In the genomic region with DNA sequence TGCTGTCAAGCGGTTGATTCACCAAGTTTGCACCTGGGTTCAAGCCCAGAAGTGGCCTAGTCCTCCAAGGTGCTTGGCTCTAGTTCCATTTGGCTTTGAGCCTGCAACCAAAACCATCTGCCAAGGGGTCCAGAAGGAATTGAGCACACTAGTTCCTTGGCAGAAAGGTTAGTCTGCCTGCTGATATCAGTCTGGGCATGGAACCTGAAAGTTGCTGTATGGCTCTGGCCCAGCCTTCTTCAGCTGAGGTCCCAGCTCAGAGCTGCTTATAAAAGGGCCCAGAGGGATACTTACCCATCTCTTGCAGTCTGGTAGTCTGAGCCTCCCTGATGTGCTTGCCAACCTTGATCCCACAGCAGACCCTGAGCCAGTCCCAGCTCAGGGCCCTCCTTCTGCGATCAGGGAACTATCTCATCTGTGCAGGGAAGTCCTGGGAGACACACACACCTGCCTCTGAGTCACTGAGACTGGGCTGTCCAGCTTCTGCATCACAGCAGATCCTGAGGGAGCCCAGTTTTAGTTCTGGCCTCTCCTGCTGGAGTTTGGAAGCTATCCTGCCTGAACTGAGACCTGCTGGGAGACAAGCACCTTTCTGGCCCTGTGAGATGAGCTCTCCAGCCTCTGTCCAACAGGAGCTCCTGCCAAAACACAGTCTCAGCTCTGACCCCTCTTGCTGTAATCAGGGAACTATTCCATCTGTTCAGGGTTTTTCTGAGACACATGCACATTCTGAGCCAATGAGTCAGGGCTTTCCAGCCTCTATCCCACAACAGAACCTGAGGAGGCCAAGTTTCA, we compare ENCODE assay signal across 12 cellular contexts.
DNase-seq lines count a peak whose midpoint lies in the region; ATAC-seq, FAIRE-seq and TF ChIP-seq lines count a peak whose summit lies in the region.
"Had no signal": no experiment of that assay in that cellular context is flagged by ENCODE, and none has a peak within 500 bp of the region (broad histone marks: within the 10 kb centered on the region; RNA-seq: fewer than 3 reads in every experiment).

No MANE protein-coding gene starts in this region.

- RAD21 ChIA-PET in GM12878 (lab: Charles Lee; ENCODE audit: unreplicated experiment) = interaction anchor here (0.6 to 1.5 kb wide), 4 partner anchors 16 to 1554 kb away, joined by 3 to 8 read pairs (median 3); no protein-coding TSS in a partner anchor

- H3K27ac Mint-ChIP-seq in natural killer cell treated with Interleukin-12 subunit alpha and Interleukin-12 subunit beta and Interleukin-15 and Interleukin-18, amount 100 ng/mL, for 72 hours = no peak overlapping the region
- H3K27ac Mint-ChIP-seq in natural killer cell = no peak overlapping the region
- H3K27ac Mint-ChIP-seq: stimulated activated memory B cell treated with anti-CD40 and anti-IgM and Interleukin-4, amounts not matched to agents 10 μg/mL and 1 μg/mL and 100 μg/mL, for 72 hours had no signal

- H3K9ac ChIP-seq in GM12878 (ENCODE audit: control insufficient read depth, insufficient read depth, low read length) = no peak overlapping the region
- H3K9ac ChIP-seq: BLaER1 treated with 17β-estradiol and CSF1 and Interleukin-3, amounts not matched to agents 10 nM and 100 nM had no signal

- ATAC-seq in natural killer cell treated with Interleukin-12 subunit alpha and Interleukin-12 subunit beta and Interleukin-15 and Interleukin-18, amount 100 ng/mL, for 72 hours = peak; percentile 27 to 57
- ATAC-seq in natural killer cell (no peak), GM12878 (peak; percentile 36), left lobe of liver (peak; percentile 14)

- POLR2A ChIA-PET in GM12878 (lab: Charles Lee) = no interaction called here

- peaks cover 10 to 39% of the 10 kb centered on the region in 2 donors for H3K27me3 Mint-ChIP-seq in natural killer cell treated with Interleukin-12 subunit alpha and Interleukin-12 subunit beta and Interleukin-15 and Interleukin-18, amount 100 ng/mL, for 72 hours
- peaks cover 0 to 17% of the 10 kb centered on the region in 2 donors for H3K27me3 Mint-ChIP-seq in natural killer cell (ENCODE audit: low read depth in 2 of 2)

- TF ChIP-seq POLR2A in GM12878 (IDR thresholded peaks at IDR 0.05; ENCODE audit: low read depth, low read length) (no peak), GM12891 (IDR thresholded peaks at IDR 0.05; ENCODE audit: low read depth, low read length) (no peak)

- no peaks in the 10 kb centered on the region for H3K79me2 ChIP-seq in GM12878 (ENCODE audit: control insufficient read depth, insufficient read depth, low read length)

- no peak overlapping the region for H3K4me3 Mint-ChIP-seq in natural killer cell treated with Interleukin-12 subunit alpha and Interleukin-12 subunit beta and Interleukin-15 and Interleukin-18, amount 100 ng/mL, for 72 hours
- no peak overlapping the region for H3K4me3 Mint-ChIP-seq in natural killer cell
- H3K4me3 Mint-ChIP-seq: stimulated activated memory B cell treated with anti-CD40 and anti-IgM and Interleukin-4, amounts not matched to agents 10 μg/mL and 1 μg/mL and 100 μg/mL, for 72 hours had no signal

- no peak overlapping the region for H3K4me2 ChIP-seq in GM12878 (ENCODE audit: control insufficient read depth, insufficient read depth)
- H3K4me2 ChIP-seq: BLaER1 treated with 17β-estradiol and CSF1 and Interleukin-3, amounts not matched to agents 10 nM and 100 nM had no signal

- no peak for TF ChIP-seq CTCF in natural killer cell (IDR thresholded peaks at IDR 0.05)
- TF ChIP-seq CTCF in GM12878 (IDR thresholded peaks at IDR 0.05 in 2 of 3, conservative IDR thresholded peaks at IDR 0.05 in 1 of 3; ENCODE audit: control insufficient read depth in 2 of 3, extremely low read depth in 1 of 3, insufficient read depth in 1 of 3, low read depth in 3 of 3, low read length in 3 of 3) = no peak

- WGBS in GM12878 (ENCODE audit: insufficient coverage, insufficient replicate concordance, low lambda C conversion rate, missing lambda C conversion rate) = 40% methylated on average over 2 of the region's 2 CpGs

- no peaks in the 10 kb centered on the region for H3K9me3 Mint-ChIP-seq in natural killer cell treated with Interleukin-12 subunit alpha and Interleukin-12 subunit beta and Interleukin-15 and Interleukin-18, amount 100 ng/mL, for 72 hours
- H3K9me3 Mint-ChIP-seq in natural killer cell = no peaks in the 10 kb centered on the region

- H3K4me1 Mint-ChIP-seq in natural killer cell treated with Interleukin-12 subunit alpha and Interleukin-12 subunit beta and Interleukin-15 and Interleukin-18, amount 100 ng/mL, for 72 hours (ENCODE audit: low read depth in 2 of 2) = no peaks in the 10 kb centered on the region
- no peaks in the 10 kb centered on the region for H3K4me1 Mint-ChIP-seq in natural killer cell
- H3K4me1 Mint-ChIP-seq: stimulated activated memory B cell treated with anti-CD40 and anti-IgM and Interleukin-4, amounts not matched to agents 10 μg/mL and 1 μg/mL and 100 μg/mL, for 72 hours had no signal

- no peaks in the 10 kb centered on the region for H3K36me3 Mint-ChIP-seq in natural killer cell treated with Interleukin-12 subunit alpha and Interleukin-12 subunit beta and Interleukin-15 and Interleukin-18, amount 100 ng/mL, for 72 hours
- no peaks in the 10 kb centered on the region for H3K36me3 Mint-ChIP-seq in natural killer cell
- H3K36me3 Mint-ChIP-seq: stimulated activated memory B cell treated with anti-CD40 and anti-IgM and Interleukin-4, amounts not matched to agents 10 μg/mL and 1 μg/mL and 100 μg/mL, for 72 hours had no signal

- TF ChIP-seq RAD21 in GM12878 (IDR thresholded peaks at IDR 0.05; ENCODE audit: insufficient read depth, low read depth, low read length) = no peak

- no peak overlapping the region for H2AFZ ChIP-seq in GM12878 (ENCODE audit: control insufficient read depth, low read depth, low read length)

- TF ChIP-seq EP300 in GM12878 (IDR thresholded peaks at IDR 0.05; ENCODE audit: borderline replicate concordance in 1 of 2, control insufficient read depth in 1 of 2, low read depth in 2 of 2, low read length in 2 of 2) = no peak

- H3K27ac ChIP-seq in GM12878 (ENCODE audit: control insufficient read depth, insufficient read depth) = no peak overlapping the region
- H3K27ac ChIP-seq: BLaER1 treated with 17β-estradiol and CSF1 and Interleukin-3, amounts not matched to agents 10 nM and 100 nM; HL-60; neutrophil had no signal

- CTCF ChIA-PET in GM12878 (lab: Yijun Ruan, JAX) = interaction anchor here (0.6 to 2.1 kb wide), 12 partner anchors 10 to 356 kb away, joined by 3 to 15 read pairs (median 4); no protein-coding TSS in a partner anchor

- no peaks in the 10 kb centered on the region for H3K36me3 ChIP-seq in GM12878 (ENCODE audit: control insufficient read depth in 2 of 2, insufficient read depth in 2 of 2, low read length in 1 of 2)
- H3K36me3 ChIP-seq: BLaER1 treated with 17β-estradiol and CSF1 and Interleukin-3, amounts not matched to agents 10 nM and 100 nM; neutrophil had no signal

- DNase-seq in natural killer cell treated with Interleukin-12 subunit alpha and Interleukin-12 subunit beta and Interleukin-15 and Interleukin-18, amount 100 ng/mL, for 72 hours (ENCODE audit: low spot score) = no peak
- DNase-seq in natural killer cell (no peak), GM12878 (ENCODE audit: low read depth, low spot score) (no peak), left lobe of liver (ENCODE audit: low spot score) (no peak), SKM-1 treated with dmso at 0.1 percent for 144 hours (lab: John Stamatoyannopoulos, UW; ENCODE audit: unreplicated experiment) (no peak), frontal cortex (ENCODE audit: low spot score in 2 of 2) (no peak), DMS114 treated with DMSO at 0.1 percent for 48 hours (lab: John Stamatoyannopoulos, UW; ENCODE audit: unreplicated experiment) (no peak), GM12891 (ENCODE audit: insufficient read length, low spot score) (no peak)

- H3K4me1 ChIP-seq in GM12878 (ENCODE audit: control insufficient read depth, insufficient read depth, low read length) = no peaks in the 10 kb centered on the region
- H3K4me1 ChIP-seq: BLaER1 treated with 17β-estradiol and CSF1 and Interleukin-3, amounts not matched to agents 10 nM and 100 nM had no signal

- intact Hi-C loops in natural killer cell (cut with micrococcal nuclease) = no loop called here
- intact Hi-C loops in GM12878 (cut with micrococcal nuclease; ENCODE audit: unreplicated experiment) = loop anchor here (5.0 kb wide), 1 partner anchor 235 kb away; no protein-coding TSS in a partner anchor

- no peak overlapping the region for H3K4me3 ChIP-seq in GM12878
- H3K4me3 ChIP-seq: BLaER1 treated with 17β-estradiol and CSF1 and Interleukin-3, amounts not matched to agents 10 nM and 100 nM had no signal

- no peaks in the 10 kb centered on the region for H4K20me1 ChIP-seq in GM12878 (ENCODE audit: control insufficient read depth, insufficient read depth)
- H4K20me1 ChIP-seq: BLaER1 treated with 17β-estradiol and CSF1 and Interleukin-3, amounts not matched to agents 10 nM and 100 nM had no signal

- SMC1A ChIA-PET in GM12878 (lab: Charles Lee; ENCODE audit: uncharacterized antibody, unreplicated experiment) = interaction anchor here (0.8 to 1.6 kb wide), 12 partner anchors 14 to 748 kb away, joined by 3 to 9 read pairs (median 4); no protein-coding TSS in a partner anchor

- no peaks in the 10 kb centered on the region; the same call in 2 of the 3 replicates for H3K9me3 ChIP-seq in GM12878 (replicated peaks; ENCODE audit: control insufficient read depth, insufficient read depth, low read length)
- H3K9me3 ChIP-seq: neutrophil had no signal

- no peaks in the 10 kb centered on the region for H3K27me3 ChIP-seq in GM12878 (replicated peaks in 1 of 2; ENCODE audit: control insufficient read depth in 2 of 2, insufficient read depth in 2 of 2, low read length in 1 of 2)
- H3K27me3 ChIP-seq: BLaER1 treated with 17β-estradiol and CSF1 and Interleukin-3, amounts not matched to agents 10 nM and 100 nM; neutrophil had no signal

- no TSS peak for BruUV-seq in GM12878 (replicated peaks; lab: Mats Ljungman, UMichigan)

- in situ Hi-C loops in GM12878 (cut with MboI) = loop anchor here (10.0 kb wide), 1 partner anchor 352 kb away; no protein-coding TSS in a partner anchor

- FAIRE-seq in GM12878 (lab: Jason Lieb, UNC) (no peak), frontal cortex (lab: Jason Lieb, UNC) (no peak), GM12891 (lab: Jason Lieb, UNC) (no peak)

TF ChIP-seq in GM12891, 5 proteins besides CTCF, POLR2A, EP300 and RAD21:
- TF ChIP-seq SPI1 (IDR thresholded peaks at IDR 0.05; ENCODE audit: low read depth, low read length) = no peak

Comparison
In these comparisons a context has a peak if more than half of its experiments do, and no peak if none do; other contexts are left out.
1. ATAC-seq: peak in natural killer cell treated with Interleukin-12 subunit alpha and Interleukin-12 subunit beta and Interleukin-15 and Interleukin-18, amount 100 ng/mL, for 72 hours (2 of 2), GM12878 (single experiment) and left lobe of liver (single experiment); none in natural killer cell (0 of 3).